ENCODE assay signal across 1 cellular context in the genomic region with DNA sequence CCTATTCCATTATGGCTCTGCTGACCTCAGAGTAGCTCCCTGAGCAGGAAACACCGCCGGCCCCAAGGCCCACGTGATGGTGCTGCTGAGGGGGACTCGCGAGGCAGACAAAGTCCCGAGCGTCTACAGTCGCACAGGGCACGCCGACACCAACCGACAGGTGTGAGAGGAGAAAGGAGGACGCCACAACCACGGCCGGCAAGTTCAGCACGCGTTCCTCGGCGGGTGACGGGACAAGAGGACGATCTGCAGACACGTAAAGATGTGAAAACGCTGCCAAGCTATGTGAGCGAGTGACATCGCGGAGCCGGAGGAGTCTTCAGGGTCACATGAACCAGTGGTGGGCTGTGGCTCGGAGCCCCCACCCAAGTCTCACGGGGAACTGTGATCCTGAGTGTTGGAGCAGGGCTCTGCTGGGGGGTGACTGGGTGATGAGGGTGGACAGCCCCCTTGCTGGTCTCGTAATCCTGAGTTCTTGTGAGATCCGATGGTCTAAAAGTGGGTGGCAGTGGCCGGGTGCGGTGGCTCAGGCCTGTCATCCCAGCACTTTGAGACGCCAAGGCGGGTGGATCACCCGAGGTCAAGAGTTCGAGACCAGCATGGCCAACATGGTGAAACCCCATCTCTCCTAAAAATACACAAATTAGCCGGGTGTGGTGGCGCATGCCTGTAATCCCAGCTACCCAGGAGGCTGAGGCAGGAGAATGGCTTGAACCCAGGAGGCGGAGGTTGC.
TF ChIP-seq lines count a peak whose summit lies in the region.

No MANE protein-coding gene starts in this region.

TF ChIP-seq in HepG2, 621 proteins besides CTCF, POLR2A, EP300 and RAD21:
- no peak for TF ChIP-seq NR3C1 (CRISPR knock-in tag; IDR thresholded peaks at IDR 0.05)
- TF ChIP-seq, protein P1, sequence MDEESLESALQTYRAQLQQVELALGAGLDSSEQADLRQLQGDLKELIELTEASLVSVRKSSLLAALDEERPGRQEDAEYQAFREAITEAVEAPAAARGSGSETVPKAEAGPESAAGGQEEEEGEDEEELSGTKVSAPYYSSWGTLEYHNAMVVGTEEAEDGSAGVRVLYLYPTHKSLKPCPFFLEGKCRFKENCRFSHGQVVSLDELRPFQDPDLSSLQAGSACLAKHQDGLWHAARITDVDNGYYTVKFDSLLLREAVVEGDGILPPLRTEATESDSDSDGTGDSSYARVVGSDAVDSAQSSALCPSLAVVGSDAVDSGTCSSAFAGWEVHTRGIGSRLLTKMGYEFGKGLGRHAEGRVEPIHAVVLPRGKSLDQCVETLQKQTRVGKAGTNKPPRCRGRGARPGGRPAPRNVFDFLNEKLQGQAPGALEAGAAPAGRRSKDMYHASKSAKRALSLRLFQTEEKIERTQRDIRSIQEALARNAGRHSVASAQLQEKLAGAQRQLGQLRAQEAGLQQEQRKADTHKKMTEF (CRISPR knock-in tag; IDR thresholded peaks at IDR 0.05), result no peak
- no peak for TF ChIP-seq ZNF878 (CRISPR knock-in tag; IDR thresholded peaks at IDR 0.05)
- TF ChIP-seq, protein P2, sequence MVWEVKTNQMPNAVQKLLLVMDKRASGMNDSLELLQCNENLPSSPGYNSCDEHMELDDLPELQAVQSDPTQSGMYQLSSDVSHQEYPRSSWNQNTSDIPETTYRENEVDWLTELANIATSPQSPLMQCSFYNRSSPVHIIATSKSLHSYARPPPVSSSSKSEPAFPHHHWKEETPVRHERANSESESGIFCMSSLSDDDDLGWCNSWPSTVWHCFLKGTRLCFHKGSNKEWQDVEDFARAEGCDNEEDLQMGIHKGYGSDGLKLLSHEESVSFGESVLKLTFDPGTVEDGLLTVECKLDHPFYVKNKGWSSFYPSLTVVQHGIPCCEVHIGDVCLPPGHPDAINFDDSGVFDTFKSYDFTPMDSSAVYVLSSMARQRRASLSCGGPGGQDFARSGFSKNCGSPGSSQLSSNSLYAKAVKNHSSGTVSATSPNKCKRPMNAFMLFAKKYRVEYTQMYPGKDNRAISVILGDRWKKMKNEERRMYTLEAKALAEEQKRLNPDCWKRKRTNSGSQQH (CRISPR knock-in tag; IDR thresholded peaks at IDR 0.05; ENCODE audit: low read depth), result no peak
